ENCODE assay signal across 23 cellular contexts in genomic region chr19:45101796-45102195, GRCh38. TPM values are rescaled to one million over a fixed set of nuclear protein-coding genes. Genes with fewer than 3 reads are reported as not detected.
DNase-seq lines count a peak whose midpoint lies in the region; ATAC-seq and TF ChIP-seq lines count a peak whose summit lies in the region.
"Had no signal": no experiment of that assay in that cellular context is flagged by ENCODE, and none has a peak within 500 bp of the region (broad histone marks: within the 10 kb centered on the region; RNA-seq: fewer than 3 reads in every experiment).

No MANE protein-coding gene starts in this region.

- H3K27ac Mint-ChIP-seq in activated naive CD4-positive, alpha-beta T cell treated with anti-CD3 and anti-CD28 coated beads, Interleukin-2, amount 50 U/mL, for 24 hours, result peak overlapping the region; percentile 41
- no peak overlapping the region for H3K27ac Mint-ChIP-seq in activated naive CD4-positive, alpha-beta T cell treated with anti-CD3 and anti-CD28 coated beads for 36 hours
- H3K27ac Mint-ChIP-seq in naive thymus-derived CD4-positive, alpha-beta T cell, result peak overlapping the region in 4 of 9 donors; percentile 28 to 60 (median 42)
- H3K27ac Mint-ChIP-seq: activated naive CD8-positive, alpha-beta T cell; T-helper 2 cell treated with Interferon-gamma antibody and Interleukin-4, amounts not matched to agents 5 μg/mL and 100 μg/mL, for 36 hours had no signal

- no peaks in the 10 kb centered on the region for H3K9me3 Mint-ChIP-seq in activated naive CD4-positive, alpha-beta T cell treated with anti-CD3 and anti-CD28 coated beads, Interleukin-2, amount 50 U/mL, for 24 hours
- no peaks in the 10 kb centered on the region for H3K9me3 Mint-ChIP-seq in activated naive CD4-positive, alpha-beta T cell treated with anti-CD3 and anti-CD28 coated beads for 36 hours
- no peaks in the 10 kb centered on the region for H3K9me3 Mint-ChIP-seq in naive thymus-derived CD4-positive, alpha-beta T cell
- H3K9me3 Mint-ChIP-seq: naive B cell; T-helper 2 cell treated with Interferon-gamma antibody and Interleukin-4, amounts not matched to agents 5 μg/mL and 100 μg/mL, for 36 hours had no signal

- peaks cover 57 to 81% of the 10 kb centered on the region in 2 donors for H3K4me1 ChIP-seq in adrenal gland (replicated peaks in 1 of 2)
- H3K4me1 ChIP-seq in naive thymus-derived CD4-positive, alpha-beta T cell (ENCODE audit: control insufficient read depth in 2 of 2, insufficient read depth in 2 of 2, low read length in 2 of 2), result peaks cover 24 to 44% of the 10 kb centered on the region in 2 donors

- POLR2A ChIA-PET in naive thymus-derived CD4-positive, alpha-beta T cell (lab: Charles Lee), result interaction anchor here (3.8 kb wide), 1 partner anchor 10 kb away, joined by 22 read pairs; the partner anchor contains the start of gene PPP1R37

- no peak overlapping the region for H3K4me3 ChIP-seq in adrenal gland
- no peak overlapping the region for H3K4me3 ChIP-seq in naive thymus-derived CD4-positive, alpha-beta T cell (ENCODE audit: low read length)
- H3K4me3 ChIP-seq: ovary, spleen had no signal

- intact Hi-C loops in activated naive CD4-positive, alpha-beta T cell treated with anti-CD3 and anti-CD28 coated beads for 36 hours (cut with micrococcal nuclease), result no loop called here
- intact Hi-C loops in adrenal gland (cut with DNase I), result no loop called here
- intact Hi-C loops in naive thymus-derived CD4-positive, alpha-beta T cell (cut with micrococcal nuclease), result no loop called here

- no peak for TF ChIP-seq CTCF in adrenal gland (IDR thresholded peaks at IDR 0.05)

- no peaks in the 10 kb centered on the region for H3K27me3 ChIP-seq in adrenal gland
- no peaks in the 10 kb centered on the region for H3K27me3 ChIP-seq in naive thymus-derived CD4-positive, alpha-beta T cell (ENCODE audit: control insufficient read depth in 2 of 2, insufficient read depth in 2 of 2, low read length in 2 of 2)
- H3K27me3 ChIP-seq: ovary, spleen had no signal

- H3K36me3 Mint-ChIP-seq in activated naive CD4-positive, alpha-beta T cell treated with anti-CD3 and anti-CD28 coated beads, Interleukin-2, amount 50 U/mL, for 24 hours, result no peaks in the 10 kb centered on the region
- H3K36me3 Mint-ChIP-seq in activated naive CD4-positive, alpha-beta T cell treated with anti-CD3 and anti-CD28 coated beads for 36 hours (ENCODE audit: low read depth), result no peaks in the 10 kb centered on the region
- no peaks in the 10 kb centered on the region for H3K36me3 Mint-ChIP-seq in naive thymus-derived CD4-positive, alpha-beta T cell
- H3K36me3 Mint-ChIP-seq: activated naive CD8-positive, alpha-beta T cell; naive B cell had no signal

- H3K4me1 Mint-ChIP-seq in activated naive CD4-positive, alpha-beta T cell treated with anti-CD3 and anti-CD28 coated beads, Interleukin-2, amount 50 U/mL, for 24 hours, result peaks cover 81% of the 10 kb centered on the region
- H3K4me1 Mint-ChIP-seq in activated naive CD4-positive, alpha-beta T cell treated with anti-CD3 and anti-CD28 coated beads for 36 hours (ENCODE audit: low read depth), result peaks cover 58% of the 10 kb centered on the region
- peaks cover 41 to 88% (median 75%) of the 10 kb centered on the region in 7 donors for H3K4me1 Mint-ChIP-seq in naive thymus-derived CD4-positive, alpha-beta T cell

- DNase-seq in activated naive CD4-positive, alpha-beta T cell treated with anti-CD3 and anti-CD28 coated beads for 36 hours, result no peak
- DNase-seq in adrenal gland, result peak in 4 of 7 donors; percentile 55 to 68 (median 66)
- DNase-seq in naive thymus-derived CD4-positive, alpha-beta T cell, result no peak
- DNase-seq in stimulated activated naive CD4-positive, alpha-beta T cell (lab: John Stamatoyannopoulos, UW), result no peak
- no peak for DNase-seq in GDM1 (lab: John Stamatoyannopoulos, UW)
- no peak for DNase-seq in NCI-H1436 (lab: John Stamatoyannopoulos, UW)
- no peak for DNase-seq in NCI-H2196 (lab: John Stamatoyannopoulos, UW; ENCODE audit: unreplicated experiment)
- DNase-seq: AML-193; left cardiac atrium; naive B cell; NCI-H1694 treated with DMSO at 0.1 percent for 48 hours; NCI-H526; ovary; SK-N-SH; spleen; stimulated activated CD4-positive, alpha-beta T cell treated with anti-CD3 and anti-CD28 coated beads, Interleukin-4, amount 100 ng/mL, for 1 hour; stimulated activated naive CD8-positive, alpha-beta T cell treated with anti-CD3 and anti-CD28 coated beads, Interleukin-15, Interleukin-2, amounts not matched to agents 100 U/mL and 50 U/mL, for 24 hours had no signal

- ATAC-seq in naive thymus-derived CD4-positive, alpha-beta T cell, result no peak
- ATAC-seq: left cardiac atrium; stimulated activated naive CD8-positive, alpha-beta T cell treated with anti-CD3 and anti-CD28 coated beads, Interleukin-15, Interleukin-2, amounts not matched to agents 100 U/mL and 50 U/mL, for 24 hours had no signal

- H3K27ac ChIP-seq in adrenal gland, result peak overlapping the region in 4 of 5 donors; percentile 96 to 99 (median 98)
- H3K27ac ChIP-seq in naive thymus-derived CD4-positive, alpha-beta T cell (ENCODE audit: low read depth, low read length), result peak overlapping the region; percentile 68
- H3K27ac ChIP-seq: ovary, VCaP had no signal

- CTCF ChIA-PET in activated naive CD4-positive, alpha-beta T cell treated with anti-CD3 and anti-CD28 coated beads for 36 hours (lab: Charles Lee), result no interaction called here
- CTCF ChIA-PET in naive thymus-derived CD4-positive, alpha-beta T cell (lab: Charles Lee), result interaction anchor here (2.6 kb wide), 1 partner anchor 10 kb away, joined by 8 read pairs; no protein-coding TSS in a partner anchor

- no peaks in the 10 kb centered on the region for H3K27me3 Mint-ChIP-seq in activated naive CD4-positive, alpha-beta T cell treated with anti-CD3 and anti-CD28 coated beads, Interleukin-2, amount 50 U/mL, for 24 hours
- no peaks in the 10 kb centered on the region for H3K27me3 Mint-ChIP-seq in activated naive CD4-positive, alpha-beta T cell treated with anti-CD3 and anti-CD28 coated beads for 36 hours (ENCODE audit: low read depth)
- H3K27me3 Mint-ChIP-seq in naive thymus-derived CD4-positive, alpha-beta T cell, result no peaks in the 10 kb centered on the region
- H3K27me3 Mint-ChIP-seq: activated naive CD8-positive, alpha-beta T cell; naive B cell had no signal

- peak in 1 of 2 donors; percentile 32 for TF ChIP-seq POLR2A in adrenal gland (IDR thresholded peaks at IDR 0.05)

- no peaks in the 10 kb centered on the region for H3K9me3 ChIP-seq in adrenal gland (replicated peaks in 1 of 3)
- no peaks in the 10 kb centered on the region for H3K9me3 ChIP-seq in naive thymus-derived CD4-positive, alpha-beta T cell (ENCODE audit: control insufficient read depth in 2 of 3, low read length in 3 of 3)
- H3K9me3 ChIP-seq: ovary, SK-N-SH, spleen had no signal

- no peaks in the 10 kb centered on the region for H3K36me3 ChIP-seq in adrenal gland (replicated peaks in 1 of 2)
- H3K36me3 ChIP-seq in naive thymus-derived CD4-positive, alpha-beta T cell (ENCODE audit: control insufficient read depth in 2 of 3, insufficient read depth in 3 of 3, low read length in 3 of 3), result peaks cover 0 to 7% (median 0%) of the 10 kb centered on the region in 3 experiments
- H3K36me3 ChIP-seq: ovary had no signal

- no peak overlapping the region for H3K4me3 Mint-ChIP-seq in activated naive CD4-positive, alpha-beta T cell treated with anti-CD3 and anti-CD28 coated beads, Interleukin-2, amount 50 U/mL, for 24 hours
- H3K4me3 Mint-ChIP-seq in activated naive CD4-positive, alpha-beta T cell treated with anti-CD3 and anti-CD28 coated beads for 36 hours, result no peak overlapping the region
- peak overlapping the region in 1 of 10 donors; percentile 56 for H3K4me3 Mint-ChIP-seq in naive thymus-derived CD4-positive, alpha-beta T cell
- H3K4me3 Mint-ChIP-seq: activated naive CD8-positive, alpha-beta T cell; T-helper 2 cell treated with Interferon-gamma antibody and Interleukin-4, amounts not matched to agents 5 μg/mL and 100 μg/mL, for 36 hours had no signal

- 44 to 58% (median 46%) methylated on average over 8 of the region's 8 CpGs for WGBS in adrenal gland, 4 donors

RNA-seq across cellular contexts. Expression of gene PPP1R37, which starts 8.8 kb away (rescaled TPM):
- 10 to 100 TPM; 10.2 to 10.3 TPM for total RNA-seq in activated naive CD4-positive, alpha-beta T cell treated with anti-CD3 and anti-CD28 coated beads for 36 hours
- total RNA-seq in adrenal gland, result 10 to 100 TPM; 39.6 to 86.7 (median 55.7) TPM
- 100 to 1,000 TPM in 1 of 3 donors, 10 to 100 TPM in 2; 16.4 to 244 (median 45.4) TPM for polyA plus RNA-seq in adrenal gland
- total RNA-seq in naive thymus-derived CD4-positive, alpha-beta T cell, result 10 to 100 TPM; 20.0 to 28.3 (median 21.9) TPM
- 1 to 10 TPM; 1.4 to 1.5 TPM for polyA plus RNA-seq in naive thymus-derived CD4-positive, alpha-beta T cell

RNA-seq across cellular contexts. Expression of gene GEMIN7, which starts 22.7 kb away (rescaled TPM):
- total RNA-seq in activated naive CD4-positive, alpha-beta T cell treated with anti-CD3 and anti-CD28 coated beads for 36 hours, result 10 to 100 TPM; 14.7 to 15.4 TPM
- total RNA-seq in adrenal gland, result 10 to 100 TPM in 6 of 8 donors, 1 to 10 TPM in 2; 4.0 to 22.0 (median 14.5) TPM
- polyA plus RNA-seq in adrenal gland, result 10 to 100 TPM; 11.3 to 29.0 (median 23.9) TPM
- total RNA-seq in naive thymus-derived CD4-positive, alpha-beta T cell, result 10 to 100 TPM in 4 of 5 experiments, 1 to 10 TPM in 1; 4.9 to 31.6 (median 16.6) TPM
- 10 to 100 TPM; 46.3 to 65.5 TPM for polyA plus RNA-seq in naive thymus-derived CD4-positive, alpha-beta T cell

RNA-seq across cellular contexts. Expression of gene ZNF296, which starts 25.5 kb away (rescaled TPM):
- 1 to 10 TPM; 1.1 to 1.4 TPM for total RNA-seq in activated naive CD4-positive, alpha-beta T cell treated with anti-CD3 and anti-CD28 coated beads for 36 hours
- 1 to 10 TPM in 2 of 8 donors, under 1 TPM in 5, not detected in 1; 0.55 to 1.3 (median 0.70) TPM for total RNA-seq in adrenal gland
- polyA plus RNA-seq in adrenal gland, result 10 to 100 TPM in 1 of 3 donors, 1 to 10 TPM in 1, not detected in 1; 2.5 to 13.2 TPM
- 1 to 10 TPM in 3 of 5 experiments, under 1 TPM in 2; 0.57 to 3.6 (median 2.2) TPM for total RNA-seq in naive thymus-derived CD4-positive, alpha-beta T cell
- polyA plus RNA-seq in naive thymus-derived CD4-positive, alpha-beta T cell, result 1 to 10 TPM; 1.1 to 1.2 TPM
- total RNA-seq: H4, LHCN-M2 had no signal

RNA-seq across cellular contexts. Expression of gene NKPD1, which starts 59.0 kb away (rescaled TPM):
- total RNA-seq in activated naive CD4-positive, alpha-beta T cell treated with anti-CD3 and anti-CD28 coated beads for 36 hours, result under 1 TPM in 1 of 2 experiments, not detected in 1; 0.17 TPM
- total RNA-seq in adrenal gland, result 1 to 10 TPM in 1 of 8 donors, under 1 TPM in 6, not detected in 1; 0.06 to 1.1 (median 0.27) TPM
- under 1 TPM in 2 of 3 donors, not detected in 1; 0.13 to 0.16 TPM for polyA plus RNA-seq in adrenal gland
- total RNA-seq in naive thymus-derived CD4-positive, alpha-beta T cell, result 1 to 10 TPM in 1 of 5 experiments, under 1 TPM in 4; 0.07 to 1.2 (median 0.73) TPM
- polyA plus RNA-seq in naive thymus-derived CD4-positive, alpha-beta T cell, result under 1 TPM; 0.41 to 0.60 TPM

Comparison
In these comparisons a context has a peak if more than half of its experiments do, and no peak if none do; other contexts are left out.
1. DNase-seq: peak in adrenal gland (4 of 7); none in activated naive CD4-positive, alpha-beta T cell treated with anti-CD3 and anti-CD28 coated beads for 36 hours (single experiment), naive thymus-derived CD4-positive, alpha-beta T cell (0 of 9), stimulated activated naive CD4-positive, alpha-beta T cell (0 of 6), GDM1 (single experiment), NCI-H1436 (single experiment) and NCI-H2196 (single experiment).